ENCODE assay signal across 19 cellular contexts in the genomic region with DNA sequence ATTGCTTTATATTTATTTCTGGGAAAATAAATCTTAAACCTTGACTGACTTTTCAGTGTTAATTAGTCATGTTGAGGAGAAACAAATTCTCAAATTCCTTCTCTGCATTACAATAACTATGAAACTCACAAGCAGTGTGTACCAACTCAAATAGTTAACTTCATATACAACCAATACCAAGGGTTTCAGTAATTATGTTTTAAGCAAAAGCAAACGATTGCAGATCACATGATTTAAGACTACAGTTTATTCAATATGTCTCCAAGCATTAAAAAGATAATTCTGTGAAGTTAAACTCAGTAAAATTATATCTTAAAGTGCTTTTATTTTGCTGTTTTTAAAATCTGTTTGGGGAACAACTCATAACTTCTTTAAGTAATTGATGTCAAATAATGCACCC. TPM values are rescaled to one million over a fixed set of nuclear protein-coding genes. Genes with fewer than 3 reads are reported as not detected.
DNase-seq lines count a peak whose midpoint lies in the region; ATAC-seq, FAIRE-seq and TF ChIP-seq lines count a peak whose summit lies in the region.
"Had no signal": no experiment of that assay in that cellular context is flagged by ENCODE, and none has a peak within 500 bp of the region (broad histone marks: within the 10 kb centered on the region; RNA-seq: fewer than 3 reads in every experiment).

No MANE protein-coding gene starts in this region.

- H3K4me1 Mint-ChIP-seq in effector memory CD8-positive, alpha-beta T cell (ENCODE audit: low read depth in 2 of 2): peaks cover 0 to 4% of the 10 kb centered on the region in 2 donors

- H3K9ac ChIP-seq in HepG2 (ENCODE audit: insufficient read depth, low read depth, low read length) (no peak overlapping the region), K562 (ENCODE audit: insufficient read depth in 1 of 2, low read depth in 2 of 2, low read length in 2 of 2) (no peak overlapping the region)
- H3K9ac ChIP-seq: GM23248 had no signal

- no peak for ATAC-seq in HepG2
- ATAC-seq in right lobe of liver: no peak
- no peak for ATAC-seq in K562
- ATAC-seq in psoas muscle: no peak
- no peak for ATAC-seq in effector memory CD8-positive, alpha-beta T cell (replicated peaks)

- H2AFZ ChIP-seq in HepG2 (ENCODE audit: low read length): no peak overlapping the region
- H2AFZ ChIP-seq in K562 (ENCODE audit: low read depth, low read length): no peak overlapping the region
- H2AFZ ChIP-seq: GM23248 had no signal

- H3K4me1 ChIP-seq in HepG2 (ENCODE audit: insufficient read depth, low read length): peaks cover 15% of the 10 kb centered on the region
- H3K4me1 ChIP-seq in right lobe of liver: peaks cover 0 to 53% (median 9%) of the 10 kb centered on the region in 4 donors
- H3K4me1 ChIP-seq in K562 (replicated peaks in 1 of 2; ENCODE audit: control insufficient read depth in 2 of 2, insufficient read depth in 2 of 2, low read length in 2 of 2): peaks cover 0 to 5% of the 10 kb centered on the region in 2 experiments; a peak in 2 of 5 replicates
- H3K4me1 ChIP-seq in psoas muscle: peaks cover 41% of the 10 kb centered on the region
- H3K4me1 ChIP-seq: Caco-2, HAP-1 had no signal

- H3K9me1 ChIP-seq in K562 (ENCODE audit: control insufficient read depth, insufficient read depth, low read length): no peaks in the 10 kb centered on the region

- no peaks in the 10 kb centered on the region for H3K27me3 Mint-ChIP-seq in effector memory CD8-positive, alpha-beta T cell
- H3K27me3 Mint-ChIP-seq: CD4-positive, alpha-beta T cell had no signal

- H3K4me3 ChIP-seq in HepG2 (replicated peaks in 1 of 3; ENCODE audit: insufficient read depth in 1 of 3, low read depth in 2 of 3, low read length in 3 of 3) (no peak overlapping the region), right lobe of liver (no peak overlapping the region), K562 (no peak overlapping the region), psoas muscle (no peak overlapping the region)
- H3K4me3 ChIP-seq: GM23248, HAP-1 had no signal

- no peaks in the 10 kb centered on the region for H3K9me3 Mint-ChIP-seq in effector memory CD8-positive, alpha-beta T cell
- H3K9me3 Mint-ChIP-seq: CD4-positive, alpha-beta T cell had no signal

- DNase-seq in HepG2 (ENCODE audit: low spot score): no peak
- DNase-seq in right lobe of liver: no peak
- DNase-seq in K562 (ENCODE audit: extremely low read depth in 1 of 4, low spot score in 3 of 4): no peak
- DNase-seq in psoas muscle: no peak
- no peak for DNase-seq in globus pallidus (ENCODE audit: low spot score)
- no peak for DNase-seq in effector memory CD8-positive, alpha-beta T cell
- DNase-seq: AML-193; Caco-2; CD4-positive, alpha-beta T cell; GM23248; IMR-90 had no signal

- H3K36me3 ChIP-seq in HepG2 (replicated peaks in 1 of 2; ENCODE audit: control insufficient read depth in 1 of 2, insufficient read depth in 2 of 2, low read length in 2 of 2) (peaks cover 21 to 52% of the 10 kb centered on the region in 2 experiments), right lobe of liver (peaks cover 0 to 40% (median 11%) of the 10 kb centered on the region in 4 donors), K562 (ENCODE audit: control insufficient read depth, insufficient read depth, low read length) (peaks cover 95% of the 10 kb centered on the region), psoas muscle (ENCODE audit: insufficient read depth in 1 of 2, low read depth in 1 of 2) (peaks cover 14 to 55% of the 10 kb centered on the region in 2 donors)

- TF ChIP-seq EP300 in HepG2 (IDR thresholded peaks at IDR 0.05; ENCODE audit: low read depth in 2 of 2, low read length in 2 of 2) (no peak), HepG2 (CRISPR knock-in tag; IDR thresholded peaks at IDR 0.05; ENCODE audit: borderline replicate concordance) (no peak), K562 (IDR thresholded peaks at IDR 0.05; ENCODE audit: low read length) (no peak)

- H3K27ac ChIP-seq in HepG2 (ENCODE audit: extremely low read length, insufficient read depth, low read length) (no peak overlapping the region), right lobe of liver (no peak overlapping the region), K562 (ENCODE audit: extremely low read depth, low read depth, low read length) (no peak overlapping the region), psoas muscle (peak overlapping the region; percentile 59)
- H3K27ac ChIP-seq: C4-2B, GM23248, HL-60 had no signal

- no peaks in the 10 kb centered on the region for H3K27me3 ChIP-seq in HepG2 (ENCODE audit: control insufficient read depth in 1 of 2, insufficient read depth in 2 of 2, low read length in 2 of 2)
- no peaks in the 10 kb centered on the region for H3K27me3 ChIP-seq in right lobe of liver
- no peaks in the 10 kb centered on the region for H3K27me3 ChIP-seq in K562 (ENCODE audit: control insufficient read depth in 2 of 2, insufficient read depth in 2 of 2, low read length in 2 of 2)
- H3K27me3 ChIP-seq in psoas muscle (ENCODE audit: insufficient read depth in 3 of 3, low read length in 2 of 3): no peaks in the 10 kb centered on the region

- H4K20me1 ChIP-seq in HepG2 (ENCODE audit: insufficient read depth, low read length) (no peaks in the 10 kb centered on the region), K562 (replicated peaks; ENCODE audit: control insufficient read depth, insufficient read depth, low read length) (peaks cover 3% of the 10 kb centered on the region; the same call in 1 of the 2 replicates)

- H3K9me3 ChIP-seq in HepG2 (ENCODE audit: low read length) (no peaks in the 10 kb centered on the region), right lobe of liver (no peaks in the 10 kb centered on the region), K562 (replicated peaks; ENCODE audit: control insufficient read depth, insufficient read depth, low read depth, low read length) (no peaks in the 10 kb centered on the region), psoas muscle (no peaks in the 10 kb centered on the region)
- H3K9me3 ChIP-seq: Caco-2, HAP-1 had no signal

- H3K79me2 ChIP-seq in HepG2 (ENCODE audit: insufficient read depth, low read length): no peaks in the 10 kb centered on the region
- no peaks in the 10 kb centered on the region for H3K79me2 ChIP-seq in K562 (ENCODE audit: control insufficient read depth, insufficient read depth, low read length)

- in situ Hi-C loops in HepG2 (cut with HindIII; ENCODE audit: extremely low pct_ligation_motif_present, low pct_unique_long_range_greater_than_20kb): no loop called here
- in situ Hi-C loops in K562 (cut with MboI): loop anchor here (5.0 kb wide), 1 partner anchor 34 kb away; no protein-coding TSS in a partner anchor

- TF ChIP-seq POLR2A in HepG2 (IDR thresholded peaks at IDR 0.05; ENCODE audit: insufficient read depth in 1 of 2, low read depth in 2 of 2, low read length in 2 of 2) (no peak), right lobe of liver (IDR thresholded peaks at IDR 0.05) (no peak), K562 (conservative IDR thresholded peaks at IDR 0.05) (no peak)

- TF ChIP-seq CTCF in HepG2 (CRISPR knock-in tag; IDR thresholded peaks at IDR 0.05) (no peak), right lobe of liver (IDR thresholded peaks at IDR 0.05) (no peak), K562 (IDR thresholded peaks at IDR 0.05 in 2 of 3, conservative IDR thresholded peaks at IDR 0.05 in 1 of 3; ENCODE audit: insufficient read depth in 2 of 3, low read depth in 1 of 3, low read length in 3 of 3) (no peak), psoas muscle (IDR thresholded peaks at IDR 0.05) (no peak)

- BruUV-seq in HepG2 (replicated peaks; lab: Mats Ljungman, UMichigan) (TSS peak; percentile 33), K562 (replicated peaks; lab: Mats Ljungman, UMichigan) (no TSS peak)

- no peak for TF ChIP-seq RAD21 in HepG2 (CRISPR knock-in tag; IDR thresholded peaks at IDR 0.05)
- TF ChIP-seq RAD21 in K562 (CRISPR knock-in tag; conservative IDR thresholded peaks at IDR 0.05 in 1 of 2, IDR thresholded peaks at IDR 0.05 in 1 of 2): no peak

- no peak overlapping the region for H3K27ac Mint-ChIP-seq in effector memory CD8-positive, alpha-beta T cell
- H3K27ac Mint-ChIP-seq: CD4-positive, alpha-beta T cell had no signal

- H3K4me2 ChIP-seq in HepG2 (ENCODE audit: low read depth, low read length): no peak overlapping the region
- no peak overlapping the region for H3K4me2 ChIP-seq in K562 (ENCODE audit: insufficient read depth, low read length)

- 97% methylated on average over 1 of the region's 1 CpG for WGBS in HepG2 (ENCODE audit: low lambda C conversion rate)
- WGBS in right lobe of liver (ENCODE audit: insufficient coverage, low coverage, low lambda C conversion rate, missing lambda C conversion rate): 41% methylated on average over 1 of the region's 1 CpG
- 48% methylated on average over 1 of the region's 1 CpG for WGBS in K562 (ENCODE audit: insufficient coverage, low coverage, missing lambda C conversion rate)
- 40 to 55% (median 41%) methylated on average over 1 of the region's 1 CpG for WGBS in psoas muscle, 3 donors

- intact Hi-C loops in HepG2 (cut with micrococcal nuclease; ENCODE audit: unreplicated experiment): no loop called here
- intact Hi-C loops in right lobe of liver (cut with DNase I): no loop called here
- intact Hi-C loops in K562 (cut with micrococcal nuclease): no loop called here
- intact Hi-C loops in psoas muscle (cut with DNase I): no loop called here

- H3K36me3 Mint-ChIP-seq in effector memory CD8-positive, alpha-beta T cell (ENCODE audit: insufficient read depth): peaks cover 60% of the 10 kb centered on the region

- CTCF ChIA-PET in HepG2 (lab: Yijun Ruan, JAX; ENCODE audit: low intra/inter-chr PET ratio, low total read pairs) (no interaction called here), K562 (lab: Yijun Ruan, JAX; ENCODE audit: low intra/inter-chr PET ratio) (no interaction called here)

- no peak for FAIRE-seq in HepG2 (lab: Jason Lieb, UNC)
- FAIRE-seq in K562 (lab: Jason Lieb, UNC): no peak
- FAIRE-seq: A204.1, D721Med, G401.6, GM12892, GM18507 had no signal

- H3K4me3 Mint-ChIP-seq in effector memory CD8-positive, alpha-beta T cell: no peak overlapping the region
- H3K4me3 Mint-ChIP-seq: CD4-positive, alpha-beta T cell had no signal

- POLR2A ChIA-PET in HepG2 (lab: Yijun Ruan, JAX) (no interaction called here), K562 (lab: Yijun Ruan, JAX) (interaction anchor here (0.7 to 1.1 kb wide), 4 partner anchors 9 to 267 kb away, joined by 3 to 5 read pairs (median 4); no protein-coding TSS in a partner anchor)

RNA-seq across cellular contexts. Expression of a gene that starts 28.6 kb away (rescaled TPM):
- total RNA-seq in HepG2 (2016; rRNA removed; fragmentation: Illumina TruSeq; extraction: Trizol): 31.2 and 80.5 TPM in 2 replicates
- total RNA-seq in HepG2 (2016; cell fraction: cytosol; rRNA removed; fragmentation: Illumina TruSeq; extraction: Trizol; ENCODE audit: low read depth): 3.3 and 3.9 TPM in 2 replicates
- total RNA-seq in HepG2 (2016; cell fraction: insoluble cytoplasmic fraction; rRNA removed; fragmentation: Illumina TruSeq; extraction: Trizol): 27.3 and 85.1 TPM in 2 replicates
- total RNA-seq in HepG2 (2016; cell fraction: membrane; rRNA removed; fragmentation: Illumina TruSeq; extraction: Trizol): 12.6 and 13.1 TPM in 2 replicates
- 73.8 and 95.4 TPM in 2 replicates for total RNA-seq in HepG2 (2016; cell fraction: nucleus; rRNA removed; fragmentation: Illumina TruSeq; extraction: Trizol)
- polyA plus RNA-seq in HepG2 (2011; rRNA removed): 33.3 and 80.9 TPM in 2 replicates
- polyA plus RNA-seq in HepG2 (2011; cell fraction: cytosol; rRNA removed): 36.4 and 38.7 TPM in 2 replicates
- polyA plus RNA-seq in HepG2 (2011; cell fraction: nucleus; rRNA removed): 62.0 and 98.2 TPM in 2 replicates
- polyA plus RNA-seq in HepG2 (2012): 77.5 and 98.1 TPM in 2 replicates
- polyA plus RNA-seq in HepG2 (2016; cell fraction: cytosol; fragmentation: Illumina TruSeq; extraction: Trizol; ENCODE audit: low read depth): 3.3 and 3.7 TPM in 2 replicates
- 24.9 and 30.2 TPM in 2 replicates for polyA plus RNA-seq in HepG2 (2016; cell fraction: insoluble cytoplasmic fraction; fragmentation: Illumina TruSeq; extraction: Trizol; ENCODE audit: low read depth)
- polyA plus RNA-seq in HepG2 (2016; cell fraction: membrane; fragmentation: Illumina TruSeq; extraction: Trizol; ENCODE audit: low read depth): 6.3 and 7.0 TPM in 2 replicates
- polyA plus RNA-seq in HepG2 (2016; cell fraction: nucleus; fragmentation: Illumina TruSeq; extraction: Trizol; ENCODE audit: insufficient read depth, low read depth): 132 and 143 TPM in 2 replicates
- polyA minus RNA-seq in HepG2 (2011; rRNA and poly(A)+ RNA removed; ENCODE audit: low replicate concordance): 63.1 and 66.1 TPM in 2 replicates
- polyA minus RNA-seq in HepG2 (2011; cell fraction: cytosol; rRNA and poly(A)+ RNA removed): 26.8 and 38.6 TPM in 2 replicates
- polyA minus RNA-seq in HepG2 (2011; cell fraction: nucleus; rRNA and poly(A)+ RNA removed): 15.3 and 25.5 TPM in 2 replicates
- 10 to 100 TPM; 16.4 to 41.4 (median 31.3) TPM for total RNA-seq in right lobe of liver
- total RNA-seq in K562 (2011; cell fraction: chromatin; rRNA removed; ENCODE audit: low replicate concordance): 22.6 and 51.1 TPM in 2 replicates
- 61.6 and 67.9 TPM in 2 replicates for total RNA-seq in K562 (2011; cell fraction: nucleolus; rRNA removed)
- total RNA-seq in K562 (2011; cell fraction: nucleoplasm; rRNA removed): 42.1 and 42.2 TPM in 2 replicates
- 46.0 and 70.3 TPM in 2 replicates for total RNA-seq in K562 (2014; rRNA removed)
- 6.6 and 10.2 TPM in 2 replicates for total RNA-seq in K562 (2014; rRNA removed; fragmentation: Illumina TruSeq; extraction: Trizol)
- total RNA-seq in K562 (2015; rRNA removed; fragmentation: Illumina TruSeq; extraction: Trizol): 24.7 and 26.1 TPM in 2 replicates
- total RNA-seq in K562 (2021): 58.6 and 66.9 TPM in 2 replicates
- 11.2 and 55.2 TPM in 2 replicates for polyA plus RNA-seq in K562 (2011; rRNA removed)
- 21.6 and 35.4 TPM in 2 replicates for polyA plus RNA-seq in K562 (2011; cell fraction: cytosol; rRNA removed)
- polyA plus RNA-seq in K562 (2011; cell fraction: nucleus; rRNA removed): 69.1 and 116 TPM in 2 replicates
- polyA plus RNA-seq in K562 (2012): 80.4 and 94.8 TPM in 2 replicates
- 25.7 and 32.4 TPM in 2 replicates for polyA plus RNA-seq in K562 (2014; fragmentation: Illumina TruSeq; extraction: Trizol)
- 1 to 10 TPM; 3.2 to 4.3 TPM for polyA plus RNA-seq in K562 (2014; fragmentation: Nextera tagmentation; extraction: Ambion mirVana)
- polyA plus RNA-seq in K562 (2014; rRNA removed): 37.9 and 43.9 TPM in 2 replicates
- 7.4 and 16.4 TPM in 2 replicates for polyA minus RNA-seq in K562 (2011; rRNA and poly(A)+ RNA removed)
- 12.9 and 44.1 TPM in 2 replicates for polyA minus RNA-seq in K562 (2011; cell fraction: cytosol; rRNA and poly(A)+ RNA removed)
- polyA minus RNA-seq in K562 (2011; cell fraction: nucleus; rRNA and poly(A)+ RNA removed): 17.9 and 38.1 TPM in 2 replicates
- total RNA-seq in psoas muscle: not detected
- polyA plus RNA-seq in psoas muscle: under 1 TPM in 2 of 3 donors, not detected in 1; under 0.01 to 0.03 TPM
- total RNA-seq: CD4-positive, alpha-beta T cell had no signal

Comparison
In these comparisons a context has a peak if more than half of its experiments do, and no peak if none do; other contexts are left out.
1. RNA of a gene that starts 28.6 kb away (total RNA-seq): 3.3 to 95.4 TPM in HepG2, 6.6 to 70.3 TPM in K562 and 16.4 to 41.4 TPM in right lobe of liver; not detected in psoas muscle; every median in the first group is over 4 times any median in the second.